1 cellular context compared by ENCODE assay signal in the genomic region with DNA sequence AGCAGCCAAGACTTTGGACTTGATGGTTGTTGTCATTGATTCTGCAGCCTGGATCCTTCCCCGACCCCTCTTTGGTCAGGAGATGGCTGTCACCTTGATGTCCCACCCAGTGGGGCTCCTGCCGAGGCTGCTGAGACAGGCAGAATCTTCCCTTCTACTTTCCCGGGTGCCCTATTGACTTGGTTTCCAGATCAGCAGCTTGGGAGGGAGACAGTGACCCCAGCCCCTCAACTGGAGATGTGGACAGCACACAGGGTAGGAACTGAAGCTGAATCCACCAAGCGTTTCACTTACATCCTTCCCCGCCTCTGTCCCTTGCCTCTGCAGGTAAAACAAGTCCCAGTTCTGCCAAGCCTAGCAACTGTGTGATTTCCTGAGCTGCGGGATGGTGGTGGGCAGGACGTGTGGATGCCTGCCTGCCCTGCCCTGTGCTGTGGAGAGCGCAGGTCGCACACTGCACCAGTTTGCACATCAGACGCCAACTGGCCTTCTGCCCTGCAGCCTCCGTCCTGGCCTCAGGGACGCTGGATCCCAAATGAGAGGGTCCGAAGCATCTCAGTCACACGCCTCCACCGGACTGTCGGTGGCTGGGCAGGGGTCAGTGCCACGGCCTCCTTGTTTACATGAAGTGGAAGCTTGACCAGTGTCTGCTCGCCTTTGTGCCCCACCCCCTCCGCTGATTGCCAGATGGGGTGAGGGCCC.
TF ChIP-seq lines count a peak whose summit lies in the region.

No MANE protein-coding gene starts in this region.

TF ChIP-seq in IMR-90, 13 proteins besides CTCF, POLR2A, EP300 and RAD21:
- TF ChIP-seq MAFK (IDR thresholded peaks at IDR 0.05; ENCODE audit: low read depth, low read length) (no peak), NFE2L2 (IDR thresholded peaks at IDR 0.05; ENCODE audit: low read depth, low read length) (no peak), BHLHE40 (IDR thresholded peaks at IDR 0.05; ENCODE audit: low read depth, low read length) (no peak), CEBPB (IDR thresholded peaks at IDR 0.05; ENCODE audit: low read depth, low read length) (no peak), MAZ (IDR thresholded peaks at IDR 0.05; ENCODE audit: borderline replicate concordance, low read depth, low read length) (no peak), MXI1 (IDR thresholded peaks at IDR 0.05; ENCODE audit: borderline replicate concordance, low read depth, low read length) (no peak), FOS (IDR thresholded peaks at IDR 0.05; ENCODE audit: low read depth, low read length) (no peak), RCOR1 (IDR thresholded peaks at IDR 0.05; ENCODE audit: insufficient replicate concordance, low read length) (no peak)
- TF ChIP-seq, protein P1, sequence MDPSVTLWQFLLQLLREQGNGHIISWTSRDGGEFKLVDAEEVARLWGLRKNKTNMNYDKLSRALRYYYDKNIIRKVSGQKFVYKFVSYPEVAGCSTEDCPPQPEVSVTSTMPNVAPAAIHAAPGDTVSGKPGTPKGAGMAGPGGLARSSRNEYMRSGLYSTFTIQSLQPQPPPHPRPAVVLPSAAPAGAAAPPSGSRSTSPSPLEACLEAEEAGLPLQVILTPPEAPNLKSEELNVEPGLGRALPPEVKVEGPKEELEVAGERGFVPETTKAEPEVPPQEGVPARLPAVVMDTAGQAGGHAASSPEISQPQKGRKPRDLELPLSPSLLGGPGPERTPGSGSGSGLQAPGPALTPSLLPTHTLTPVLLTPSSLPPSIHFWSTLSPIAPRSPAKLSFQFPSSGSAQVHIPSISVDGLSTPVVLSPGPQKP (IDR thresholded peaks at IDR 0.05; ENCODE audit: borderline replicate concordance, low read depth, low read length) = no peak
